ENCODE assay signal across 8 cellular contexts in the genomic region with DNA sequence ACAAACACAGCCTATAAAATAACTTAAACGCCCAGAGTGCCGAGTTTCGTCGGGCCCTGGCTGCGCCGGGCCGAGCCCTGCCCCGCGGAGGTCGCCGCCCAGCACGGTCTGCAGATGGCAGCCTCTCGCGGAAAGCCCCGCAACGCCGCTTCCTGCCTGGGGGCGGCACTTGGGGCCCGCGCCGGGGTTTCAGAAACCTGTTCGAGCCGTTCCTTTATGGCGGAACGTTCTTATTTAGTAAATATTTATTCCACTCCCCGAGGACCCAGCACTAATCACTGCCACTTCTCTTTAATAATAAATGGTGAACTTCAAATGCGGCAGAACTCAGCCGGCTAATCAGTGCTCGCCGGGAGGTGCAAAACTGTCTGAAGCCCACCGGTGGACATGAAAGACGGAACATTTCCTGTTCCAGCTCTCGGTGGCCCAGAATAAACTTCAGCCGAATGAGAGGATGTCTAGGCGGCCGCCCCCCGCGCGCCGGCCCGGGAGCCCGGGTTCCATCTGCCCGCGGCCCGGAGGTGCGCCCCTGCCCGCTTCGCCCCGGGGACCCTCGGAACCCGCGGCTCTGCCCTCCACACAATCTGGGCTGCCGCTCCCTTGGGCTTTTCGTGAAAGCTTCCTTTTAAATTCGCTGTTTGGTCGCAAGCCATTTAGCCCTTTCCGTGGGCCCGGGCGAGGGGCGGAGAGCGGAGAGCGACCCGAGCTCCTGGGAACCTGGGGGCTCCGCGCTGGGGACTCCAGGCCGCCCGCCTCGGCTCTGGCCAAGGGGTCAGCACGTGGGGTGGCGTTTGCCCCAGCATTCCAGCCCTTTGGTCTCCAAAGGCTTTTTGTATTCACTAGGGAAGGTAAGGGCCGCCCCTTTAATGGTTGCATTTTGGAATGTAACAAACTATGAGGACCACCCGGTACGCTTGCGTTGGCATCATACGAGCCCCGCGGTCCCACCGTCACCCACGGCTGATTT.
A peak's percentile ranks its signal among the peaks of the same experiment; 100 is the strongest.
DNase-seq lines count a peak whose midpoint lies in the region; ATAC-seq and TF ChIP-seq lines count a peak whose summit lies in the region.

No MANE protein-coding gene starts in this region.

- POLR2A ChIA-PET in AG04449 (lab: Yijun Ruan, JAX): no interaction called here

- peaks cover 8% of the 10 kb centered on the region for H3K4me1 Mint-ChIP-seq in stimulated activated naive CD8-positive, alpha-beta T cell treated with anti-CD3 and anti-CD28 coated beads, Interleukin-15, Interleukin-2, amounts not matched to agents 100 ng/mL and 50 ng/mL, for 24 hours (ENCODE audit: low read depth)

- H3K27me3 ChIP-seq in muscle layer of duodenum (ENCODE audit: low read depth, low read length): peaks cover 12% of the 10 kb centered on the region

- ATAC-seq in GM18517 (IDR thresholded peaks at IDR 0.05; ENCODE audit: unreplicated experiment) (peak; percentile 66), HG03025 (IDR thresholded peaks at IDR 0.05; ENCODE audit: low FRiP score, unreplicated experiment) (peak; percentile 87)

- H3K27ac Mint-ChIP-seq in stimulated activated naive CD8-positive, alpha-beta T cell treated with anti-CD3 and anti-CD28 coated beads, Interleukin-15, Interleukin-2, amounts not matched to agents 100 ng/mL and 50 ng/mL, for 24 hours: no peak overlapping the region

- no peaks in the 10 kb centered on the region for H3K9me3 ChIP-seq in muscle layer of duodenum (ENCODE audit: control insufficient read depth in 1 of 2, low read length in 2 of 2)

- H3K9me3 Mint-ChIP-seq in stimulated activated naive CD8-positive, alpha-beta T cell treated with anti-CD3 and anti-CD28 coated beads, Interleukin-15, Interleukin-2, amounts not matched to agents 100 ng/mL and 50 ng/mL, for 24 hours: no peaks in the 10 kb centered on the region

- H3K4me3 ChIP-seq in AG04449 (ENCODE audit: low read depth, low read length) (peak overlapping the region; percentile 56), muscle layer of duodenum (ENCODE audit: low read depth in 1 of 2, low read length in 2 of 2) (peak overlapping the region; percentile 63 to 86)

- TF ChIP-seq CTCF in AG04449 (IDR thresholded peaks at IDR 0.05; ENCODE audit: insufficient read depth, low read length, missing control alignments): peak; percentile 27

- peaks cover 45% of the 10 kb centered on the region for H3K27me3 Mint-ChIP-seq in stimulated activated naive CD8-positive, alpha-beta T cell treated with anti-CD3 and anti-CD28 coated beads, Interleukin-15, Interleukin-2, amounts not matched to agents 100 ng/mL and 50 ng/mL, for 24 hours

- no peaks in the 10 kb centered on the region for H3K36me3 ChIP-seq in muscle layer of duodenum (ENCODE audit: control insufficient read depth in 1 of 2, insufficient read depth in 2 of 2, low read length in 2 of 2)

- CTCF ChIA-PET in AG04449 (lab: Yijun Ruan, JAX): interaction anchor here (0.7 to 6.9 kb wide), 20 partner anchors 10 to 1473 kb away, joined by 3 to 117 read pairs (median 5); partner anchors contain the start of gene SOX2

- H3K4me1 ChIP-seq in muscle layer of duodenum (ENCODE audit: control insufficient read depth in 1 of 2, insufficient read depth in 2 of 2, low read length in 2 of 2): peaks cover 0 to 8% of the 10 kb centered on the region in 2 donors

- no peaks in the 10 kb centered on the region for H3K36me3 Mint-ChIP-seq in stimulated activated naive CD8-positive, alpha-beta T cell treated with anti-CD3 and anti-CD28 coated beads, Interleukin-15, Interleukin-2, amounts not matched to agents 100 ng/mL and 50 ng/mL, for 24 hours (ENCODE audit: low read depth)

- TF ChIP-seq POLR2A in erythroblast (IDR thresholded peaks at IDR 0.05; ENCODE audit: low read length): no peak

- DNase-seq in AG04449 (ENCODE audit: low read depth, low spot score) (no peak), NCI-H345 (lab: John Stamatoyannopoulos, UW) (peak; percentile 68), erythroblast (lab: John Stamatoyannopoulos, UW) (peak; percentile 56 to 59)
- peak; percentile 84 for DNase-seq in activated CD8-positive, alpha-beta memory T cell treated with anti-CD3 and anti-CD28 coated beads, Interleukin-2, amount 50 U/mL, for 48 hours

- H3K27ac ChIP-seq in muscle layer of duodenum (ENCODE audit: low read length): no peak overlapping the region

- H3K4me3 Mint-ChIP-seq in stimulated activated naive CD8-positive, alpha-beta T cell treated with anti-CD3 and anti-CD28 coated beads, Interleukin-15, Interleukin-2, amounts not matched to agents 100 ng/mL and 50 ng/mL, for 24 hours: peak overlapping the region; percentile 75
